ENCODE assay signal across 8 cellular contexts in genomic region chr9:12640021-12640587, GRCh38. TPM values are rescaled to one million over a fixed set of nuclear protein-coding genes. Genes with fewer than 3 reads are reported as not detected.
A peak's percentile ranks its signal among the peaks of the same experiment; 100 is the strongest.
DNase-seq lines count a peak whose midpoint lies in the region; ATAC-seq and TF ChIP-seq lines count a peak whose summit lies in the region.

No MANE protein-coding gene starts in this region.

- TF ChIP-seq CTCF in AG04450 (IDR thresholded peaks at IDR 0.05; ENCODE audit: low read depth, low read length) (peak; percentile 43), choroid plexus epithelial cell (conservative IDR thresholded peaks at IDR 0.05; ENCODE audit: low read depth, low read length) (peak; percentile 60)

- POLR2A ChIA-PET in AG04450 (lab: Yijun Ruan, JAX) = no interaction called here

- peak; percentile 66 for ATAC-seq in GM21786 (IDR thresholded peaks at IDR 0.05; ENCODE audit: unreplicated experiment)
- no peak for ATAC-seq in HG03521 (IDR thresholded peaks at IDR 0.05; ENCODE audit: unreplicated experiment)
- ATAC-seq in HG03439 (IDR thresholded peaks at IDR 0.05; ENCODE audit: unreplicated experiment) = no peak

- no peak overlapping the region for H3K27ac ChIP-seq in AG04450 (ENCODE audit: low read depth, low read length)

- H3K27me3 ChIP-seq in AG04450 (ENCODE audit: control insufficient read depth, insufficient read depth, low read length) = no peaks in the 10 kb centered on the region

- no peak overlapping the region for H3K4me3 ChIP-seq in AG04450 (ENCODE audit: low read depth, low read length)
- no peak overlapping the region for H3K4me3 ChIP-seq in choroid plexus epithelial cell (ENCODE audit: low read depth, low read length)

- H3K9me3 ChIP-seq in AG04450 (ENCODE audit: control insufficient read depth, insufficient read depth, low read length) = no peaks in the 10 kb centered on the region

- DNase-seq in AG04450 (ENCODE audit: low read depth, low spot score) = peak; percentile 3
- DNase-seq in NCI-H345 (lab: John Stamatoyannopoulos, UW) = peak; percentile 35
- peak; percentile 87 for DNase-seq in choroid plexus epithelial cell (ENCODE audit: low read depth)
- peak; percentile 45 for DNase-seq in myocyte (ENCODE audit: low read depth)
- DNase-seq in HK-2 (ENCODE audit: unreplicated experiment) = no peak

- CTCF ChIA-PET in AG04450 (lab: Charles Lee) = interaction anchor here (0.6 to 2.4 kb wide), 5 partner anchors 9 to 449 kb away, joined by 3 to 9 read pairs (median 4); no protein-coding TSS in a partner anchor

RNA-seq across cellular contexts. Expression of gene TYRP1, which starts 53.1 kb away (rescaled TPM):
- polyA plus RNA-seq in AG04450 (2011; rRNA removed) = 0.26 and 0.38 TPM in 2 replicates
- 0.22 TPM in 1 of 2 replicates, not detected in the other for polyA minus RNA-seq in AG04450 (2011; rRNA and poly(A)+ RNA removed)
- not detected in 2 replicates for total RNA-seq in myocyte
- 0.06 TPM for polyA plus RNA-seq in myocyte (2012)
